ENCODE assay signal across 20 cellular contexts in genomic region chr7:4216016-4216415, GRCh38.
DNase-seq lines count a peak whose midpoint lies in the region; ATAC-seq and TF ChIP-seq lines count a peak whose summit lies in the region.
"Had no signal": no experiment of that assay in that cellular context is flagged by ENCODE, and none has a peak within 500 bp of the region (broad histone marks: within the 10 kb centered on the region; RNA-seq: fewer than 3 reads in every experiment).

No MANE protein-coding gene starts in this region.

- peak; percentile 24; the same call in 1 of the 2 replicates for ATAC-seq in Panc1
- peak; percentile 15 for ATAC-seq in omental fat pad (ENCODE audit: low FRiP score)
- ATAC-seq in T-cell (replicated peaks in 1 of 4), result no peak
- no peak for ATAC-seq in HG03280 (IDR thresholded peaks at IDR 0.05; ENCODE audit: unreplicated experiment)
- no peak for ATAC-seq in GM18870 (IDR thresholded peaks at IDR 0.05; ENCODE audit: unreplicated experiment)
- ATAC-seq: A549 had no signal

- H3K4me3 ChIP-seq in Panc1 (ENCODE audit: low read depth in 2 of 2, low read length in 2 of 2) (no peak overlapping the region), epithelial cell of esophagus (ENCODE audit: low read length) (no peak overlapping the region)
- H3K4me3 ChIP-seq: A549, coronary artery, tibial nerve had no signal

- H3K9me3 Mint-ChIP-seq in T-cell, result no peaks in the 10 kb centered on the region
- H3K9me3 Mint-ChIP-seq: stimulated activated naive CD8-positive, alpha-beta T cell treated with anti-CD3 and anti-CD28 coated beads, Interleukin-15, Interleukin-2, amounts not matched to agents 100 ng/mL and 50 ng/mL, for 24 hours had no signal

- H3K4me1 Mint-ChIP-seq in T-cell, result no peaks in the 10 kb centered on the region
- H3K4me1 Mint-ChIP-seq: B cell had no signal

- no peaks in the 10 kb centered on the region for H3K36me3 Mint-ChIP-seq in T-cell

- peak; percentile 27 for DNase-seq in Daoy (ENCODE audit: low read depth)
- no peak for DNase-seq in Panc1 (ENCODE audit: low read depth, low spot score)
- DNase-seq in epithelial cell of esophagus (ENCODE audit: low read depth), result peak; percentile 14
- no peak for DNase-seq in omental fat pad (ENCODE audit: low spot score)
- DNase-seq in T-cell, result no peak
- DNase-seq in SHP77 (lab: John Stamatoyannopoulos, UW), result no peak
- DNase-seq: activated CD4-positive, alpha-beta T cell treated with anti-CD3 and anti-CD28 coated beads for 1 hour; activated naive CD4-positive, alpha-beta T cell; activated T-cell treated with anti-CD3 and anti-CD28 coated beads, Interleukin-2, amount 50 U/mL, for 1 hour; hippocampal formation; NCI-H2081; NCI-H524 treated with DMSO at 0.1 percent for 48 hours; stimulated activated CD4-positive, alpha-beta T cell treated with anti-CD3 and anti-CD28 coated beads, Interleukin-12 subunit alpha, Interleukin-12 subunit beta, amount 100 ng/mL, for 4 hours had no signal

- H3K27me3 Mint-ChIP-seq in T-cell, result no peaks in the 10 kb centered on the region
- H3K27me3 Mint-ChIP-seq: B cell; stimulated activated naive CD8-positive, alpha-beta T cell treated with anti-CD3 and anti-CD28 coated beads, Interleukin-15, Interleukin-2, amounts not matched to agents 100 ng/mL and 50 ng/mL, for 24 hours had no signal

- BruUV-seq in Panc1 (replicated peaks; lab: Mats Ljungman, UMichigan), result no TSS peak

- POLR2A ChIA-PET in Panc1 (lab: Charles Lee), result no interaction called here
- POLR2A ChIA-PET in T-cell (lab: Charles Lee), result no interaction called here

- H3K4me1 ChIP-seq in Panc1 (ENCODE audit: control insufficient read depth, insufficient read depth, low read length), result no peaks in the 10 kb centered on the region
- H3K4me1 ChIP-seq: A549, tibial nerve had no signal

- no peak overlapping the region for H3K4me3 Mint-ChIP-seq in T-cell
- H3K4me3 Mint-ChIP-seq: B cell; stimulated activated naive CD8-positive, alpha-beta T cell treated with anti-CD3 and anti-CD28 coated beads, Interleukin-15, Interleukin-2, amounts not matched to agents 100 ng/mL and 50 ng/mL, for 24 hours had no signal

- CTCF ChIA-PET in Panc1 (lab: Charles Lee), result no interaction called here
- CTCF ChIA-PET in T-cell (lab: Charles Lee), result no interaction called here

- H3K9me3 ChIP-seq in Panc1 (ENCODE audit: control insufficient read depth, insufficient read depth, low read depth, low read length), result no peaks in the 10 kb centered on the region
- H3K9me3 ChIP-seq: A549, tibial nerve had no signal

- no peaks in the 10 kb centered on the region for H3K36me3 ChIP-seq in Panc1 (ENCODE audit: control insufficient read depth, insufficient read depth, low read length)

- in situ Hi-C loops in Panc1 (cut with HindIII; ENCODE audit: low pct_unique_long_range_greater_than_20kb, low sequenced_read_pairs), result no loop called here

- H3K27me3 ChIP-seq in Panc1 (ENCODE audit: control insufficient read depth, insufficient read depth, low read length), result no peaks in the 10 kb centered on the region
- H3K27me3 ChIP-seq: tibial nerve had no signal

- intact Hi-C loops in Panc1 (cut with micrococcal nuclease; ENCODE audit: unreplicated experiment), result no loop called here

- H3K27ac ChIP-seq in Panc1 (ENCODE audit: low read length), result no peak overlapping the region
- H3K27ac ChIP-seq: A549, coronary artery, tibial nerve had no signal

- no peak overlapping the region for H3K27ac Mint-ChIP-seq in T-cell
- H3K27ac Mint-ChIP-seq: B cell; stimulated activated naive CD8-positive, alpha-beta T cell treated with anti-CD3 and anti-CD28 coated beads, Interleukin-15, Interleukin-2, amounts not matched to agents 100 ng/mL and 50 ng/mL, for 24 hours had no signal

- TF ChIP-seq CTCF in Panc1 (IDR thresholded peaks at IDR 0.05) (no peak), epithelial cell of esophagus (IDR thresholded peaks at IDR 0.05; ENCODE audit: insufficient read depth, low read depth, low read length, missing control alignments) (no peak), omental fat pad (IDR thresholded peaks at IDR 0.05) (no peak)

Comparison
In these comparisons a context has a peak if more than half of its experiments do, and no peak if none do; other contexts are left out.
1. DNase-seq: peak in Daoy (single experiment) and epithelial cell of esophagus (single experiment); none in Panc1 (single experiment), omental fat pad (single experiment), T-cell (0 of 34) and SHP77 (0 of 2).
2. ATAC-seq: peak in Panc1 (single experiment) and omental fat pad (single experiment); none in T-cell (0 of 4), HG03280 (single experiment) and GM18870 (single experiment).